8 cellular contexts compared by ENCODE assay signal in the genomic region with DNA sequence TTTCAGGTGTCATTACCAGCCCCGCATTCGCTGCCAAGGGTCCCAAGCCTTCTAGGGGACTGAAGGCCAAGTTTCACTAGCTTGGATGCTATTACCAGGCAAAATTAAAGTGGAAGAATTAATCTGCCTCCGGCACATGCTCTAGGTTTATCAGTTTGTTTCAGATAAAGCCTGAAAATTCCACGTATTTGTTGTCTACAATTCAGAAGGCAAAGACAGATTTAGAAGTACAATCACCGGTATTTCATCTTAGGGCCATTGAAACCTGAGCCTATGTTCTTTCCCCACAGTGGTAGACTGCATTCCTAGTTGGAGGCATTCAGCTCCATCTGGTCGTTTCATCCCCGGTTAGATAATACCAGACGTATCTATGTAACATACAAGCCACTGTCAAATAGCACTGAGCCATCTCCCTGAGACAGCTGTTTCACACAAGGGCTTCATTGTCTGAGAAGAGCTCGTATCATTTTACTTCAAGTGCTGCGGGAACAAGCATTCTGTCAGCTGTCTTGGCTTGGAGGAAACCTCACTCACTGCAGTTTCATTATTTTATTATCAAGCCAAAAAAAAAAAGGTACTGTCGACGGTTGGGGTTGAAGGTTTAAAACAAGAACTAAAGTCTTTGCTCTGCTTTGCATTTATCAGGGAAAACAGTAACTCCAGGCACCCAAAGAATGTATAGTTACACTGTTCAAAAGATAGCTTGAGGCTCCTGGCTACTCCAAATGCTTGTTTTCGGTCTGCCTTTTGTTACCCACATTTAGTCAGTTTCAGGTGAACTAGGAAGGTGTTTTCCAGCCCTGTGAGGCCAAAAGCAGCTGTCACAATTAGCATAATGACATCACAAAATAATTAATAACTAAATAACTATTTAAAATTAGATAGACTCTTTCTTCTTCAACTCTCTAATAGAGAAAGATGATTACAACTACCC.
A peak's percentile ranks its signal among the peaks of the same experiment; 100 is the strongest.
DNase-seq lines count a peak whose midpoint lies in the region; ATAC-seq and TF ChIP-seq lines count a peak whose summit lies in the region.

No MANE protein-coding gene starts in this region.

- H3K4me1 Mint-ChIP-seq in activated naive CD4-positive, alpha-beta T cell treated with anti-CD3 and anti-CD28 coated beads, Interleukin-2, amount 50 U/mL, for 24 hours: peaks cover 15% of the 10 kb centered on the region

- H3K9me3 ChIP-seq in neutrophil (no peaks in the 10 kb centered on the region), tibial artery (no peaks in the 10 kb centered on the region)

- no peaks in the 10 kb centered on the region for H3K36me3 Mint-ChIP-seq in activated naive CD4-positive, alpha-beta T cell treated with anti-CD3 and anti-CD28 coated beads, Interleukin-2, amount 50 U/mL, for 24 hours
- no peaks in the 10 kb centered on the region for H3K36me3 Mint-ChIP-seq in activated naive CD4-positive, alpha-beta T cell treated with anti-CD3 and anti-CD28 coated beads, Interleukin-2, amount 50 U/mL, for 72 hours

- H3K4me3 Mint-ChIP-seq in activated naive CD4-positive, alpha-beta T cell treated with anti-CD3 and anti-CD28 coated beads, Interleukin-2, amount 50 U/mL, for 24 hours: no peak overlapping the region

- H3K4me1 ChIP-seq in neutrophil (ENCODE audit: control insufficient read depth in 1 of 2, insufficient read depth in 1 of 2, low read depth in 1 of 2, low read length in 1 of 2) (peaks cover 9 to 15% of the 10 kb centered on the region in 2 experiments), tibial artery (no peaks in the 10 kb centered on the region)

- peak overlapping the region; percentile 32 for H3K27ac ChIP-seq in neutrophil
- no peak overlapping the region for H3K27ac ChIP-seq in tibial artery
- H3K27ac ChIP-seq in RWPE1: no peak overlapping the region

- H3K27me3 Mint-ChIP-seq in activated naive CD4-positive, alpha-beta T cell treated with anti-CD3 and anti-CD28 coated beads, Interleukin-2, amount 50 U/mL, for 24 hours: no peaks in the 10 kb centered on the region

- TF ChIP-seq CTCF in neutrophil (IDR thresholded peaks at IDR 0.05): no peak
- no peak for TF ChIP-seq CTCF in tibial artery (IDR thresholded peaks at IDR 0.05)
- TF ChIP-seq CTCF in RWPE1 (conservative IDR thresholded peaks at IDR 0.05; ENCODE audit: low read depth): no peak

- no peak overlapping the region for H3K4me3 ChIP-seq in neutrophil (ENCODE audit: low read depth in 1 of 2, low read length in 1 of 2)
- H3K4me3 ChIP-seq in tibial artery: no peak overlapping the region

- H3K36me3 ChIP-seq in neutrophil (no peaks in the 10 kb centered on the region), tibial artery (no peaks in the 10 kb centered on the region)

- no peaks in the 10 kb centered on the region for H3K9me3 Mint-ChIP-seq in activated naive CD4-positive, alpha-beta T cell treated with anti-CD3 and anti-CD28 coated beads, Interleukin-2, amount 50 U/mL, for 24 hours
- H3K9me3 Mint-ChIP-seq in activated naive CD4-positive, alpha-beta T cell treated with anti-CD3 and anti-CD28 coated beads, Interleukin-2, amount 50 U/mL, for 72 hours: no peaks in the 10 kb centered on the region

- no peak for ATAC-seq in activated naive CD4-positive, alpha-beta T cell treated with anti-CD3 and anti-CD28 coated beads, Interleukin-2, amount 50 U/mL, for 72 hours
- ATAC-seq in HG03025 (IDR thresholded peaks at IDR 0.05; ENCODE audit: low FRiP score, unreplicated experiment): peak; percentile 54

- CTCF ChIA-PET in RWPE1 (lab: Yijun Ruan, JAX): interaction anchor here (0.5 to 0.6 kb wide), 2 partner anchors 15 to 22 kb away, joined by 3 to 4 read pairs; no protein-coding TSS in a partner anchor

- no peak for DNase-seq in activated naive CD4-positive, alpha-beta T cell treated with anti-CD3 and anti-CD28 coated beads, Interleukin-2, amount 50 U/mL, for 72 hours (ENCODE audit: low spot score in 2 of 2)
- DNase-seq in NCI-H446 (lab: John Stamatoyannopoulos, UW) (peak; percentile 30 to 83), dedifferentiated amniotic fluid mesenchymal stem cell (ENCODE audit: extremely low spot score) (peak; percentile 14), tibial artery (no peak), RWPE1 (ENCODE audit: low spot score) (no peak)

- H3K27ac Mint-ChIP-seq in activated naive CD4-positive, alpha-beta T cell treated with anti-CD3 and anti-CD28 coated beads, Interleukin-2, amount 50 U/mL, for 24 hours: peak overlapping the region; percentile 2
- H3K27ac Mint-ChIP-seq in activated naive CD4-positive, alpha-beta T cell treated with anti-CD3 and anti-CD28 coated beads, Interleukin-2, amount 50 U/mL, for 72 hours: peak overlapping the region in 1 of 2 donors; percentile 40

- POLR2A ChIA-PET in RWPE1 (lab: Yijun Ruan, JAX; ENCODE audit: low non-redundant PET): interaction anchor here (0.6 kb wide), 1 partner anchor 15 kb away, joined by 5 read pairs; no protein-coding TSS in a partner anchor

- H3K27me3 ChIP-seq in neutrophil: no peaks in the 10 kb centered on the region
- H3K27me3 ChIP-seq in tibial artery: no peaks in the 10 kb centered on the region

- intact Hi-C loops in tibial artery (cut with DNase I; ENCODE audit: low total_unique reads): no loop called here

Comparison
In these comparisons a context has a peak if more than half of its experiments do, and no peak if none do; other contexts are left out.
1. DNase-seq: peak in NCI-H446 (2 of 2) and dedifferentiated amniotic fluid mesenchymal stem cell (single experiment); none in activated naive CD4-positive, alpha-beta T cell treated with anti-CD3 and anti-CD28 coated beads, Interleukin-2, amount 50 U/mL, for 72 hours (0 of 2), tibial artery (0 of 2) and RWPE1 (single experiment).